ENCODE assay signal across 8 cellular contexts in the genomic region with DNA sequence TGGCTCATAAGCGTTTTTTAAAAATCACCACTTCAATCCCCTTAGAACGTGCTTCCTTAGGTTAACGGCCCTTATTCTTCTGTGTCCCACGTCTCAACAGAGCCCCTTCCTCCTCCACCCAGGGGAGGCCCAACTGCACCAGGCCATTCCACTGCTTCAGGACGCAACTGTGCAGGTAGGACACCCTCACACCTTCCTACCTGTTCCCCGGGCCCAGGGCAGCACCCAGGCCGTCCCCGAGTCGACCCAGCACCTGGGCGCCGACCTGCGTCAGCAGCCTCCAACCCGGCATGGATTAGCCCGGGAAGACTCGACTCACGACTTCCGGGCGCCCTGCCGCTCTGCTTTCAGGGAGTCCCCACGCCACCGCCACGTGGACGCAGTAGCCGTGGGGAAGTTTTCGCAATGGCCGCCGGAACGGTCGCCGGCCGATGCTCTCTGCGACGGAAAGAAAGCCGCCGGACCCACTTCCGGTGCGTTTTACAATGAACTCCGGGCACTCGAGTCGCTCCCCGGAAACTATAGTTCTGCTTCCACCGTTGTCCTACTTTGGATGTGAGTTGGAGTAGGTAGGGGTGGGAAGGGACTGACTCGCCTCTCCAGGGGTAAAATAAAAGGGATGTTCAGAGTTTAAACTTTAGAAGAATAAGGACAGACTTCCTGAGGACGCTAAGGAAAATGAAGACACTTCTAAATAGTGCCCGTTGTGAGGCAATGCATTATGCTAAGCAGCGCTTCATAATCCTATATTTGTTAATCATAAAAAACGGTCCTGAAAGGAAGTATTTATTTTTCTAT. TPM values are rescaled to one million over a fixed set of nuclear protein-coding genes. Genes with fewer than 3 reads are reported as not detected.
A peak's percentile ranks its signal among the peaks of the same experiment; 100 is the strongest.
DNase-seq lines count a peak whose midpoint lies in the region; TF ChIP-seq lines count a peak whose summit lies in the region.

TSS of gene MRPL3 (minus strand) at position 442 of the 798 bp plus-strand sequence. CDS start at position 292, 150 bp downstream.

- H3K4me3 Mint-ChIP-seq in HFFc6: peak within 1 kb of the TSS; percentile 99
- peak within 1 kb of the TSS; percentile 98 for H3K4me3 Mint-ChIP-seq in activated naive CD4-positive, alpha-beta T cell treated with anti-CD3 and anti-CD28 coated beads, Interleukin-2, amount 10 ng/mL, durations not matched to agents 7 days and 5 days

- H3K9me3 ChIP-seq in SK-N-MC (ENCODE audit: low read depth, low read length): no peaks in the 10 kb centered on the region
- no peaks in the 10 kb centered on the region for H3K9me3 ChIP-seq in neutrophil

- TF ChIP-seq CTCF in GM06990 (IDR thresholded peaks at IDR 0.05; ENCODE audit: insufficient read depth, low read length, poor library complexity, severe bottlenecking) (no peak), HFFc6 (IDR thresholded peaks at IDR 0.05) (no peak), neutrophil (IDR thresholded peaks at IDR 0.05) (no peak), subcutaneous adipose tissue (IDR thresholded peaks at IDR 0.05; ENCODE audit: low read depth) (no peak)

- H3K27ac ChIP-seq in SK-N-MC: peak within 1 kb of the TSS; percentile 79
- H3K27ac ChIP-seq in neutrophil: peak within 1 kb of the TSS; percentile 43

- H3K36me3 ChIP-seq in GM06990 (ENCODE audit: control insufficient read depth, insufficient read depth, low read length) (no peaks in the 10 kb centered on the region; the same call in 1 of the 2 replicates), SK-N-MC (ENCODE audit: insufficient read depth, low read length) (peaks cover 38% of the 10 kb centered on the region), neutrophil (peaks cover 4% of the 10 kb centered on the region)

- peak within 1 kb of the TSS; percentile 97 for H3K27ac Mint-ChIP-seq in HFFc6
- H3K27ac Mint-ChIP-seq in activated naive CD4-positive, alpha-beta T cell treated with anti-CD3 and anti-CD28 coated beads, Interleukin-2, amount 10 ng/mL, durations not matched to agents 7 days and 5 days: peak within 1 kb of the TSS; percentile 95

- CTCF ChIA-PET in activated naive CD4-positive, alpha-beta T cell treated with anti-CD3 and anti-CD28 coated beads, Interleukin-2, amount 10 ng/mL, durations not matched to agents 7 days and 5 days (lab: Charles Lee): no interaction called here

- peak within 1 kb of the TSS; percentile 98 for H3K9ac ChIP-seq in SK-N-MC (ENCODE audit: insufficient read length)

- peaks cover 24% of the 10 kb centered on the region for H3K36me3 Mint-ChIP-seq in HFFc6 (ENCODE audit: low read depth)
- H3K36me3 Mint-ChIP-seq in activated naive CD4-positive, alpha-beta T cell treated with anti-CD3 and anti-CD28 coated beads, Interleukin-2, amount 10 ng/mL, durations not matched to agents 7 days and 5 days: peaks cover 29% of the 10 kb centered on the region

- peak within 1 kb of the TSS; percentile 98 for H3K4me3 ChIP-seq in GM06990 (replicated peaks; ENCODE audit: low read depth, low read length)
- H3K4me3 ChIP-seq in SK-N-MC: peak within 1 kb of the TSS; percentile 98
- peak within 1 kb of the TSS; percentile 63 to 72 for H3K4me3 ChIP-seq in neutrophil (ENCODE audit: low read depth in 1 of 2, low read length in 1 of 2)

- no peaks in the 10 kb centered on the region; the same call in 1 of the 2 replicates for H3K27me3 Mint-ChIP-seq in HFFc6 (ENCODE audit: insufficient read depth)
- no peaks in the 10 kb centered on the region for H3K27me3 Mint-ChIP-seq in activated naive CD4-positive, alpha-beta T cell treated with anti-CD3 and anti-CD28 coated beads, Interleukin-2, amount 10 ng/mL, durations not matched to agents 7 days and 5 days

- H3K9me3 Mint-ChIP-seq in HFFc6: no peaks in the 10 kb centered on the region
- no peaks in the 10 kb centered on the region for H3K9me3 Mint-ChIP-seq in activated naive CD4-positive, alpha-beta T cell treated with anti-CD3 and anti-CD28 coated beads, Interleukin-2, amount 10 ng/mL, durations not matched to agents 7 days and 5 days

- DNase-seq in GM06990 (ENCODE audit: extremely low read depth, insufficient read length) (peak; percentile 90), HFFc6 (peak; percentile 84), NAMALWA (ENCODE audit: low spot score) (peak; percentile 92), SK-N-MC (ENCODE audit: low read depth, low spot score) (peak; percentile 70), germinal center (ENCODE audit: low spot score) (peak; percentile 68)
- DNase-seq in activated naive CD4-positive, alpha-beta T cell treated with anti-CD3 and anti-CD28 coated beads, Interleukin-2, amount 10 ng/mL, durations not matched to agents 7 days and 5 days: peak; percentile 88

- peaks cover 21% of the 10 kb centered on the region for H3K4me1 Mint-ChIP-seq in HFFc6 (ENCODE audit: low read depth)
- H3K4me1 Mint-ChIP-seq in activated naive CD4-positive, alpha-beta T cell treated with anti-CD3 and anti-CD28 coated beads, Interleukin-2, amount 10 ng/mL, durations not matched to agents 7 days and 5 days: peaks cover 38% of the 10 kb centered on the region

- H3K27me3 ChIP-seq in GM06990 (replicated peaks; ENCODE audit: control insufficient read depth, insufficient read depth, low read length) (no peaks in the 10 kb centered on the region), neutrophil (peaks cover 4% of the 10 kb centered on the region)

- peaks cover 13 to 16% of the 10 kb centered on the region in 2 experiments for H3K4me1 ChIP-seq in neutrophil (ENCODE audit: control insufficient read depth in 1 of 2, insufficient read depth in 1 of 2, low read depth in 1 of 2, low read length in 1 of 2)

RNA-seq across cellular contexts. Expression of gene MRPL3, which starts in this region (rescaled TPM):
- total RNA-seq in HFFc6 (2021; fragmentation: NEBNext Ultra II Directional; extraction: Animal tissue kit (Norgen Biotek cat#: 25700)): 100 to 1,000 TPM in 5 of 6 experiments, 10 to 100 TPM in 1; 98.7 to 125 (median 115) TPM
- total RNA-seq in subcutaneous adipose tissue: 100 to 1,000 TPM in 1 of 4 donors, 10 to 100 TPM in 3; 51.4 to 118 (median 62.7) TPM

Comparison
In these comparisons a context has a peak if more than half of its experiments do, and no peak if none do; other contexts are left out.
1. Peak in every context shown above with its lines: DNase-seq, H3K4me3 ChIP-seq and H3K27ac ChIP-seq.